In the genomic region with DNA sequence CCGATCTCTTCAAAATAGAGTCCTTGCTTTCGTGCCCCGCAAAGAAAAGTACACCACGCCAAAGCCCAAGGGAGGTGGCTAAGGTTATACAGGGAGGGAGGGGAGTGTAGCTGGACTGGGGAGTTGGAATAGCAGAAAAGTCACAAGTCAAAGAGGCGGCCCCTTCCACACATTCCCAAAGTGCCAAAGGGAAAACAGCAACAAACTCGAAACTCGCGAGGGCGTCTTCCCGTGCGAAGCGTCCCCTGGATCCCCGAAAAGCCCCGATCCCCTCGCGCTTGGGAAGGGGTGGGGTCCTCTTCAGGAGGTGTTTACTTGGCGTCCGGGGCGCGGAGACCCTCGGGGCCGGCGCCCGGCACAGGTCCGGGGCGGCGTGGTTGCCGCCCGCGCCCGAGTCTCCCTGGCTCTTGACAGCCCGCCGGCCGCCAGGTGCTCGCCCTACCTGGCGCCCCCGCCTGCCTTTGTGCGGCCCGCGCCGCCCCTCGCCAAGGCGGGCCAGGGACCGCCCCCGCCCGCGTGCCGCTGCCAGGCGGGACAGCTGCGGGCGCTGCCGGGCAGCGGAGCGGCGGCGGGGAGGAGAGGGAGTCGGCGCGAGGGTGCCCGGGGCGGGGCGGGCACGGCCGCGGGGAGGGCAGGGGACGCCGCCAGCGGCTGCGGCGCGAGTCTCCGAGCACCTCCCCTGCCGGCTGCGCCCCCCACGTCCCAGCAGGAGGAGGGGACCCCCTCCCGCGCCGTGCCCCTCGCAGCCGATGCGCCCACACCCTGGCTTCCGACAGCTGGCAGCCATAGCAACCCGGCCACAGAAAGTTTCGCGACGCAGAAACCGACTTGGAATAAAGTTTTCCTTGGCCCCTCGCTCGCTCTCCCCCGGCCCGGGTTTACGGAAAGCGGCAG, we compare ENCODE assay signal across 8 cellular contexts. TPM values are rescaled to one million over a fixed set of nuclear protein-coding genes. Genes with fewer than 3 reads are reported as not detected.
DNase-seq lines count a peak whose midpoint lies in the region; ATAC-seq and TF ChIP-seq lines count a peak whose summit lies in the region.

No MANE protein-coding gene starts in this region.

- peak overlapping the region; percentile 72 for H3K4me3 ChIP-seq in kidney epithelial cell (ENCODE audit: low read depth, low read length)

- in situ Hi-C loops in T47D (cut with HindIII; ENCODE audit: low pct_unique_long_range_greater_than_20kb, low sequenced_read_pairs) = no loop called here

- TF ChIP-seq CTCF in kidney epithelial cell (IDR thresholded peaks at IDR 0.05; ENCODE audit: insufficient read depth, low read length, poor library complexity, severe bottlenecking) = no peak

- H3K9me3 Mint-ChIP-seq in stimulated activated effector memory CD8-positive, alpha-beta T cell treated with anti-CD3 and anti-CD28 coated beads, Interleukin-12 subunit alpha, Interleukin-12 subunit beta, amount 100 ng/mL, for 72 hours = no peaks in the 10 kb centered on the region

- peaks cover 6% of the 10 kb centered on the region for H3K36me3 Mint-ChIP-seq in stimulated activated effector memory CD8-positive, alpha-beta T cell treated with anti-CD3 and anti-CD28 coated beads, Interleukin-12 subunit alpha, Interleukin-12 subunit beta, amount 100 ng/mL, for 72 hours

- ATAC-seq in GM21825 (IDR thresholded peaks at IDR 0.05; ENCODE audit: unreplicated experiment) (peak; percentile 33), GM21390 (IDR thresholded peaks at IDR 0.05; ENCODE audit: unreplicated experiment) (no peak)
- peak; percentile 63 for ATAC-seq in stimulated activated effector memory CD8-positive, alpha-beta T cell treated with anti-CD3 and anti-CD28 coated beads, Interleukin-12 subunit alpha, Interleukin-12 subunit beta, amount 100 ng/mL, for 72 hours

- no peaks in the 10 kb centered on the region for H3K36me3 ChIP-seq in kidney epithelial cell (ENCODE audit: control insufficient read depth, insufficient read depth, low read length)

- H3K27me3 ChIP-seq in kidney epithelial cell (ENCODE audit: control insufficient read depth, insufficient read depth, low read length) = no peaks in the 10 kb centered on the region

- peaks cover 15% of the 10 kb centered on the region for H3K4me1 Mint-ChIP-seq in stimulated activated effector memory CD8-positive, alpha-beta T cell treated with anti-CD3 and anti-CD28 coated beads, Interleukin-12 subunit alpha, Interleukin-12 subunit beta, amount 100 ng/mL, for 72 hours

- peak; percentile 84 for DNase-seq in GM03348 (ENCODE audit: low spot score)
- peak; percentile 87 for DNase-seq in NCI-H69 (lab: John Stamatoyannopoulos, UW)
- DNase-seq in T47D (ENCODE audit: low read depth in 1 of 2, low spot score in 1 of 2) = peak; percentile 60 to 72
- DNase-seq in kidney epithelial cell (ENCODE audit: low read depth) = no peak
- DNase-seq in stimulated activated effector memory CD8-positive, alpha-beta T cell treated with anti-CD3 and anti-CD28 coated beads, Interleukin-12 subunit alpha, Interleukin-12 subunit beta, amount 100 ng/mL, for 72 hours (ENCODE audit: low spot score in 2 of 2) = peak in 1 of 2 donors; percentile 4
- DNase-seq in activated CD8-positive, alpha-beta memory T cell treated with anti-CD3 and anti-CD28 coated beads, Interleukin-2, amount 50 U/mL, for 48 hours = no peak

- no peak overlapping the region for H3K27ac Mint-ChIP-seq in stimulated activated effector memory CD8-positive, alpha-beta T cell treated with anti-CD3 and anti-CD28 coated beads, Interleukin-12 subunit alpha, Interleukin-12 subunit beta, amount 100 ng/mL, for 72 hours

- H3K4me3 Mint-ChIP-seq in stimulated activated effector memory CD8-positive, alpha-beta T cell treated with anti-CD3 and anti-CD28 coated beads, Interleukin-12 subunit alpha, Interleukin-12 subunit beta, amount 100 ng/mL, for 72 hours = peak overlapping the region; percentile 87

RNA-seq across cellular contexts. Expression of a gene that starts 1.0 kb away (rescaled TPM):
- total RNA-seq in kidney epithelial cell = 190 and 233 TPM in 2 replicates

Comparison
In these comparisons a context has a peak if more than half of its experiments do, and no peak if none do; other contexts are left out.
1. DNase-seq: peak in GM03348 (single experiment), NCI-H69 (single experiment) and T47D (2 of 2); none in kidney epithelial cell (single experiment) and activated CD8-positive, alpha-beta memory T cell treated with anti-CD3 and anti-CD28 coated beads, Interleukin-2, amount 50 U/mL, for 48 hours (single experiment).